In the genomic region with DNA sequence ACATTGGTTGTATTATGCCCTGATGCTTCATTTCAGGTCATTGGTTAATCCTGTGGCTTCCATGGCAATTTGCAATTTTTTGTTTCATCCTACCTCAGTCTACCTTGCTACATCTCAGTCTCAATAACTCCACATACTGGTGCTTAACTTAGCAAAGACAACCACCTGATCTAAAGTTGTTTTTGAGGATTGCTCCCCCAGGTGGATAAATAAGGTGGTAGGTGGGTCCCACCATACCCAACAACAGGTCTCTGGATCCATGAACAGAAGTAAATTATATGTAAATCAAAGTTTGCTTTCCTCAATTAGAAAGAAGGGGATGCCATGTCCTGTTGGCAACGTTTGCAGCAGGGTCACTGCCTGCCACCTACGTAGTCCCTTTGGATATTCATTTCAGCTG, we compare ENCODE assay signal across 1 cellular context.
TF ChIP-seq lines count a peak whose summit lies in the region.

No MANE protein-coding gene starts in this region.

TF ChIP-seq in H1, 55 proteins besides CTCF, POLR2A, EP300 and RAD21:
- no peak for TF ChIP-seq POU5F1 (IDR thresholded peaks at IDR 0.05; ENCODE audit: low read depth, low read length)
- TF ChIP-seq, protein P1, sequence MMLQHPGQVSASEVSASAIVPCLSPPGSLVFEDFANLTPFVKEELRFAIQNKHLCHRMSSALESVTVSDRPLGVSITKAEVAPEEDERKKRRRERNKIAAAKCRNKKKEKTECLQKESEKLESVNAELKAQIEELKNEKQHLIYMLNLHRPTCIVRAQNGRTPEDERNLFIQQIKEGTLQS (IDR thresholded peaks at IDR 0.05; ENCODE audit: insufficient read depth, low read depth, low read length): no peak
- no peak for TF ChIP-seq EGR1 (IDR thresholded peaks at IDR 0.05; ENCODE audit: borderline replicate concordance, low read depth, low read length)
- TF ChIP-seq BRCA1 (IDR thresholded peaks at IDR 0.05; ENCODE audit: low read depth, low read length): no peak
- no peak for TF ChIP-seq CTBP2 (IDR thresholded peaks at IDR 0.05; ENCODE audit: borderline replicate concordance, insufficient read depth, insufficient read length, low read length)
- TF ChIP-seq TCF12 (IDR thresholded peaks at IDR 0.05; ENCODE audit: low read depth, low read length): no peak
- no peak for TF ChIP-seq JUN (IDR thresholded peaks at IDR 0.05; ENCODE audit: low read depth, low read length)
- no peak for TF ChIP-seq SIRT6 (IDR thresholded peaks at IDR 0.05; ENCODE audit: low read length)
- TF ChIP-seq TBP (IDR thresholded peaks at IDR 0.05; ENCODE audit: low read depth, low read length): no peak
- no peak for TF ChIP-seq EZH2 (IDR thresholded peaks at IDR 0.05; ENCODE audit: low read depth, low read length, severe bottlenecking)
- no peak for TF ChIP-seq KDM5A (IDR thresholded peaks at IDR 0.05; ENCODE audit: low read length)
- TF ChIP-seq NRF1 (IDR thresholded peaks at IDR 0.05; ENCODE audit: low read depth, low read length): no peak
- TF ChIP-seq CBX8 (IDR thresholded peaks at IDR 0.05; ENCODE audit: borderline replicate concordance, low read depth, low read length): no peak
- TF ChIP-seq RXRA (IDR thresholded peaks at IDR 0.05; ENCODE audit: insufficient read depth, low read depth, low read length): no peak
- no peak for TF ChIP-seq SIX5 (IDR thresholded peaks at IDR 0.05; ENCODE audit: low read depth, low read length)
TF ChIP-seq in H1: peak in this region for 0.
